12 cellular contexts compared by ENCODE assay signal in genomic region chr12:127389923-127390322, GRCh38.
DNase-seq lines count a peak whose midpoint lies in the region; ATAC-seq and TF ChIP-seq lines count a peak whose summit lies in the region.
"Had no signal": no experiment of that assay in that cellular context is flagged by ENCODE, and none has a peak within 500 bp of the region (broad histone marks: within the 10 kb centered on the region; RNA-seq: fewer than 3 reads in every experiment).

No MANE protein-coding gene starts in this region.

- intact Hi-C loops in mammary epithelial cell (cut with micrococcal nuclease) (no loop called here), prostate gland (cut with DNase I) (loop anchor here (10.0 kb wide), 1 partner anchor 285 kb away; no protein-coding TSS in a partner anchor)

- no peak for TF ChIP-seq CTCF in LNCaP clone FGC (IDR thresholded peaks at IDR 0.05; ENCODE audit: control insufficient read depth, extremely low read depth, insufficient read depth)
- no peak for TF ChIP-seq CTCF in mammary epithelial cell (conservative IDR thresholded peaks at IDR 0.05 in 1 of 2, IDR thresholded peaks at IDR 0.05 in 1 of 2; ENCODE audit: extremely low read depth in 1 of 2, insufficient read depth in 1 of 2, low read depth in 1 of 2, low read length in 2 of 2)
- TF ChIP-seq CTCF in liver (IDR thresholded peaks at IDR 0.05; ENCODE audit: low read depth, low read length, missing input control): no peak
- TF ChIP-seq CTCF in prostate gland (IDR thresholded peaks at IDR 0.05): no peak

- H3K36me3 Mint-ChIP-seq in T-helper 17 cell (ENCODE audit: low read depth): no peaks in the 10 kb centered on the region

- no peak overlapping the region for H3K4me3 ChIP-seq in LNCaP clone FGC (ENCODE audit: low read depth, low read length)
- no peak overlapping the region for H3K4me3 ChIP-seq in mammary epithelial cell (replicated peaks in 1 of 3; ENCODE audit: insufficient read depth in 1 of 3, low read depth in 2 of 3, low read length in 3 of 3)
- H3K4me3 ChIP-seq in liver (ENCODE audit: low read depth in 1 of 3, low read length in 3 of 3): no peak overlapping the region
- H3K4me3 ChIP-seq in prostate gland: no peak overlapping the region
- H3K4me3 ChIP-seq: sigmoid colon had no signal

- no peaks in the 10 kb centered on the region for H3K79me2 ChIP-seq in mammary epithelial cell (ENCODE audit: insufficient read depth, low read length)

- no peak overlapping the region for H3K4me3 Mint-ChIP-seq in T-helper 17 cell
- H3K4me3 Mint-ChIP-seq: WTC11 had no signal

- in situ Hi-C loops in Caki2 (cut with HindIII; ENCODE audit: low pct_unique_long_range_greater_than_20kb, low sequenced_read_pairs): no loop called here
- in situ Hi-C loops in mammary epithelial cell (cut with MboI; ENCODE audit: low sequenced_read_pairs in 2 of 2): loop anchor here in 1 of 2 donors (25.0 kb wide), 1 partner anchor 1328 kb away; no protein-coding TSS in a partner anchor

- ATAC-seq in T-helper 17 cell: no peak
- ATAC-seq: left cardiac atrium, WTC11 had no signal

- H3K36me3 ChIP-seq in mammary epithelial cell (ENCODE audit: insufficient read depth, low read length): no peaks in the 10 kb centered on the region
- H3K36me3 ChIP-seq in liver (ENCODE audit: control insufficient read depth in 4 of 4, insufficient read depth in 3 of 4, low read depth in 1 of 4, low read length in 3 of 4): no peaks in the 10 kb centered on the region
- no peaks in the 10 kb centered on the region for H3K36me3 ChIP-seq in prostate gland
- H3K36me3 ChIP-seq: sigmoid colon had no signal

- BruUV-seq in mammary epithelial cell (replicated peaks; lab: Mats Ljungman, UMichigan): no TSS peak

- H3K4me1 Mint-ChIP-seq in T-helper 17 cell: no peaks in the 10 kb centered on the region
- H3K4me1 Mint-ChIP-seq: WTC11 had no signal

- peaks cover 46% of the 10 kb centered on the region for H3K27me3 Mint-ChIP-seq in T-helper 17 cell

- WGBS in mammary epithelial cell (ENCODE audit: low coverage, missing lambda C conversion rate): 0% methylated on average over 2 of the region's 2 CpGs
- WGBS in liver: 3% methylated on average over 2 of the region's 2 CpGs
- 16% methylated on average over 2 of the region's 2 CpGs for whole genome bisulfite sequencing in prostate gland

- no peak overlapping the region for H3K27ac Mint-ChIP-seq in T-helper 17 cell
- H3K27ac Mint-ChIP-seq: WTC11 had no signal

- H2AFZ ChIP-seq in mammary epithelial cell (ENCODE audit: low read depth, low read length): no peak overlapping the region

- peaks cover 34% of the 10 kb centered on the region for H3K4me1 ChIP-seq in mammary epithelial cell (ENCODE audit: insufficient read depth, low read length)
- no peaks in the 10 kb centered on the region for H3K4me1 ChIP-seq in liver (ENCODE audit: control insufficient read depth in 4 of 4, insufficient read depth in 4 of 4, low read length in 3 of 4)
- H3K4me1 ChIP-seq in prostate gland (replicated peaks): no peaks in the 10 kb centered on the region
- H3K4me1 ChIP-seq: sigmoid colon had no signal

- TF ChIP-seq POLR2A in prostate gland (IDR thresholded peaks at IDR 0.05): no peak

- H3K9me3 ChIP-seq in mammary epithelial cell (replicated peaks; ENCODE audit: insufficient read depth, low read length) (no peaks in the 10 kb centered on the region), liver (ENCODE audit: control insufficient read depth in 4 of 4, low read length in 3 of 4) (no peaks in the 10 kb centered on the region), T-helper 17 cell (ENCODE audit: control insufficient read depth, low read length, poor library complexity, severe bottlenecking) (no peaks in the 10 kb centered on the region), prostate gland (no peaks in the 10 kb centered on the region)
- H3K9me3 ChIP-seq: sigmoid colon had no signal

- dilution Hi-C loops in mammary epithelial cell (cut with HindIII; ENCODE audit: low sequenced_read_pairs): no loop called here

- no peaks in the 10 kb centered on the region for H4K20me1 ChIP-seq in mammary epithelial cell (ENCODE audit: insufficient read depth, low read length)

- H3K27me3 ChIP-seq in mammary epithelial cell (ENCODE audit: insufficient read depth, low read length): no peaks in the 10 kb centered on the region
- H3K27me3 ChIP-seq in liver (ENCODE audit: control insufficient read depth in 4 of 4, insufficient read depth in 4 of 4, low read length in 3 of 4): peaks cover 0 to 3% (median 1%) of the 10 kb centered on the region in 4 donors
- no peaks in the 10 kb centered on the region for H3K27me3 ChIP-seq in prostate gland (replicated peaks; ENCODE audit: insufficient read depth)

- peak overlapping the region; percentile 4 for H3K4me2 ChIP-seq in mammary epithelial cell (ENCODE audit: insufficient read depth, low read depth, low read length)

- CTCF ChIA-PET in mammary epithelial cell (lab: Charles Lee; ENCODE audit: low non-redundant PET): interaction anchor here (0.7 kb wide), 1 partner anchor 9 kb away, joined by 3 read pairs; no protein-coding TSS in a partner anchor

- H3K27ac ChIP-seq in mammary epithelial cell (ENCODE audit: insufficient read depth, low read depth, low read length) (no peak overlapping the region), liver (ENCODE audit: low read depth in 1 of 2, low read length in 2 of 2) (no peak overlapping the region), prostate gland (no peak overlapping the region)
- H3K27ac ChIP-seq: sigmoid colon had no signal

- no peak for TF ChIP-seq RAD21 in liver (IDR thresholded peaks at IDR 0.05)

- peak; percentile 20 for DNase-seq in Caki2 (ENCODE audit: low read depth)
- DNase-seq in LNCaP clone FGC (ENCODE audit: low read depth): peak; percentile 15
- peak; percentile 77 for DNase-seq in mammary epithelial cell
- no peak for DNase-seq in activated effector memory CD4-positive, alpha-beta T cell treated with Interleukin-2 at 50 U/mL for 16 hours
- no peak for DNase-seq in T-helper 17 cell
- no peak for DNase-seq in prostate gland (ENCODE audit: low spot score)
- no peak for DNase-seq in NOMO-1 (lab: John Stamatoyannopoulos, UW; ENCODE audit: unreplicated experiment in 2 of 2)
- DNase-seq: activated gamma-delta T cell treated with Interleukin-2 at 50 U/mL for 16 hours, left cardiac atrium, sigmoid colon had no signal

- H3K9ac ChIP-seq in mammary epithelial cell (ENCODE audit: insufficient read depth, low read length) (no peak overlapping the region), liver (ENCODE audit: low read depth in 1 of 2, low read length in 2 of 2) (no peak overlapping the region)

TF ChIP-seq in liver, 16 proteins besides CTCF, POLR2A, EP300 and RAD21:
- TF ChIP-seq REST (IDR thresholded peaks at IDR 0.05) (peak; percentile 94), GABPA (IDR thresholded peaks at IDR 0.05 in 1 of 2, conservative IDR thresholded peaks at IDR 0.05 in 1 of 2) (no peak), FOXA2 (IDR thresholded peaks at IDR 0.05) (no peak)

Comparison
In these comparisons a context has a peak if more than half of its experiments do, and no peak if none do; other contexts are left out.
1. DNase-seq: peak in Caki2 (single experiment), LNCaP clone FGC (single experiment) and mammary epithelial cell (single experiment); none in activated effector memory CD4-positive, alpha-beta T cell treated with Interleukin-2 at 50 U/mL for 16 hours (single experiment), T-helper 17 cell (0 of 3), prostate gland (single experiment) and NOMO-1 (0 of 2).